ENCODE assay signal across 1 cellular context in genomic region chr1:156767101-156767878, GRCh38.
A peak's percentile ranks its signal among the peaks of the same experiment; 100 is the strongest.
TF ChIP-seq lines count a peak whose summit lies in the region.

A gene with protein sequence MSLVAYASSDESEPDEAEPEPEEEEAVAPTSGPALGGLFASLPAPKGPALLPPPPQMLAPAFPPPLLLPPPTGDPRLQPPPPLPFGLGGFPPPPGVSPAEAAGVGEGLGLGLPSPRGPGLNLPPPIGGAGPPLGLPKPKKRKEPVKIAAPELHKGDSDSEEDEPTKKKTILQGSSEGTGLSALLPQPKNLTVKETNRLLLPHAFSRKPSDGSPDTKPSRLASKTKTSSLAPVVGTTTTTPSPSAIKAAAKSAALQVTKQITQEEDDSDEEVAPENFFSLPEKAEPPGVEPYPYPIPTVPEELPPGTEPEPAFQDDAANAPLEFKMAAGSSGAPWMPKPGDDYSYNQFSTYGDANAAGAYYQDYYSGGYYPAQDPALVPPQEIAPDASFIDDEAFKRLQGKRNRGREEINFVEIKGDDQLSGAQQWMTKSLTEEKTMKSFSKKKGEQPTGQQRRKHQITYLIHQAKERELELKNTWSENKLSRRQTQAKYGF (plus strand): TSS chr1:156767535. CDS start chr1:156767772, 237 bp downstream.

TF ChIP-seq in K562, 482 proteins besides CTCF, POLR2A, EP300 and RAD21 (continued from another document and continues in another):
- TF ChIP-seq, protein P1, sequence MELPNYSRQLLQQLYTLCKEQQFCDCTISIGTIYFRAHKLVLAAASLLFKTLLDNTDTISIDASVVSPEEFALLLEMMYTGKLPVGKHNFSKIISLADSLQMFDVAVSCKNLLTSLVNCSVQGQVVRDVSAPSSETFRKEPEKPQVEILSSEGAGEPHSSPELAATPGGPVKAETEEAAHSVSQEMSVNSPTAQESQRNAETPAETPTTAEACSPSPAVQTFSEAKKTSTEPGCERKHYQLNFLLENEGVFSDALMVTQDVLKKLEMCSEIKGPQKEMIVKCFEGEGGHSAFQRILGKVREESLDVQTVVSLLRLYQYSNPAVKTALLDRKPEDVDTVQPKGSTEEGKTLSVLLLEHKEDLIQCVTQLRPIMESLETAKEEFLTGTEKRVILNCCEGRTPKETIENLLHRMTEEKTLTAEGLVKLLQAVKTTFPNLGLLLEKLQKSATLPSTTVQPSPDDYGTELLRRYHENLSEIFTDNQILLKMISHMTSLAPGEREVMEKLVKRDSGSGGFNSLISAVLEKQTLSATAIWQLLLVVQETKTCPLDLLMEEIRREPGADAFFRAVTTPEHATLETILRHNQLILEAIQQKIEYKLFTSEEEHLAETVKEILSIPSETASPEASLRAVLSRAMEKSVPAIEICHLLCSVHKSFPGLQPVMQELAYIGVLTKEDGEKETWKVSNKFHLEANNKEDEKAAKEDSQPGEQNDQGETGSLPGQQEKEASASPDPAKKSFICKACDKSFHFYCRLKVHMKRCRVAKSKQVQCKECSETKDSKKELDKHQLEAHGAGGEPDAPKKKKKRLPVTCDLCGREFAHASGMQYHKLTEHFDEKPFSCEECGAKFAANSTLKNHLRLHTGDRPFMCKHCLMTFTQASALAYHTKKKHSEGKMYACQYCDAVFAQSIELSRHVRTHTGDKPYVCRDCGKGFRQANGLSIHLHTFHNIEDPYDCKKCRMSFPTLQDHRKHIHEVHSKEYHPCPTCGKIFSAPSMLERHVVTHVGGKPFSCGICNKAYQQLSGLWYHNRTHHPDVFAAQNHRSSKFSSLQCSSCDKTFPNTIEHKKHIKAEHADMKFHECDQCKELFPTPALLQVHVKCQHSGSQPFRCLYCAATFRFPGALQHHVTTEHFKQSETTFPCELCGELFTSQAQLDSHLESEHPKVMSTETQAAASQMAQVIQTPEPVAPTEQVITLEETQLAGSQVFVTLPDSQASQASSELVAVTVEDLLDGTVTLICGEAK (IDR thresholded peaks at IDR 0.05), result peak; percentile 87
- TF ChIP-seq, protein P1 (CRISPR knock-in tag; IDR thresholded peaks at IDR 0.05), result no peak
- TF ChIP-seq ZC3H11A (IDR thresholded peaks at IDR 0.05; ENCODE audit: low read depth, low read length), result peak; percentile 73; the same call in 1 of the 2 replicates
- TF ChIP-seq TAL1 (IDR thresholded peaks at IDR 0.05), result no peak
- TF ChIP-seq, protein P2, sequence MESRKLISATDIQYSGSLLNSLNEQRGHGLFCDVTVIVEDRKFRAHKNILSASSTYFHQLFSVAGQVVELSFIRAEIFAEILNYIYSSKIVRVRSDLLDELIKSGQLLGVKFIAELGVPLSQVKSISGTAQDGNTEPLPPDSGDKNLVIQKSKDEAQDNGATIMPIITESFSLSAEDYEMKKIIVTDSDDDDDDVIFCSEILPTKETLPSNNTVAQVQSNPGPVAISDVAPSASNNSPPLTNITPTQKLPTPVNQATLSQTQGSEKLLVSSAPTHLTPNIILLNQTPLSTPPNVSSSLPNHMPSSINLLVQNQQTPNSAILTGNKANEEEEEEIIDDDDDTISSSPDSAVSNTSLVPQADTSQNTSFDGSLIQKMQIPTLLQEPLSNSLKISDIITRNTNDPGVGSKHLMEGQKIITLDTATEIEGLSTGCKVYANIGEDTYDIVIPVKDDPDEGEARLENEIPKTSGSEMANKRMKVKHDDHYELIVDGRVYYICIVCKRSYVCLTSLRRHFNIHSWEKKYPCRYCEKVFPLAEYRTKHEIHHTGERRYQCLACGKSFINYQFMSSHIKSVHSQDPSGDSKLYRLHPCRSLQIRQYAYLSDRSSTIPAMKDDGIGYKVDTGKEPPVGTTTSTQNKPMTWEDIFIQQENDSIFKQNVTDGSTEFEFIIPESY (CRISPR knock-in tag; IDR thresholded peaks at IDR 0.05), result 0 out of 2 replicates have a peak, but pooled peaks have one; percentile 50
- no peak for TF ChIP-seq ZNF398 (CRISPR knock-in tag; IDR thresholded peaks at IDR 0.05)
- TF ChIP-seq MTA2 (IDR thresholded peaks at IDR 0.05; ENCODE audit: low read depth), result no peak
- no peak for TF ChIP-seq CTCFL (IDR thresholded peaks at IDR 0.05; ENCODE audit: borderline replicate concordance, insufficient read depth, low read depth, low read length, poor library complexity, severe bottlenecking)
- no peak for TF ChIP-seq ZNF140 (CRISPR knock-in tag; IDR thresholded peaks at IDR 0.05)
- TF ChIP-seq ZBED1 (IDR thresholded peaks at IDR 0.05), result no peak
- TF ChIP-seq HDAC8 (tag; IDR thresholded peaks at IDR 0.05), result peak; percentile 73; the same call in 1 of the 2 replicates
- peak; percentile 86 for TF ChIP-seq LARP7 (IDR thresholded peaks at IDR 0.05)
- TF ChIP-seq ZNF12 (CRISPR knock-in tag; IDR thresholded peaks at IDR 0.05), result peak; percentile 84; the same call in 1 of the 2 replicates
- TF ChIP-seq MXI1 (IDR thresholded peaks at IDR 0.05; ENCODE audit: low read depth, low read length), result peak; percentile 49
- peak; percentile 95 for TF ChIP-seq FOXP1 (CRISPR knock-in tag; IDR thresholded peaks at IDR 0.05)
- TF ChIP-seq, protein P3, sequence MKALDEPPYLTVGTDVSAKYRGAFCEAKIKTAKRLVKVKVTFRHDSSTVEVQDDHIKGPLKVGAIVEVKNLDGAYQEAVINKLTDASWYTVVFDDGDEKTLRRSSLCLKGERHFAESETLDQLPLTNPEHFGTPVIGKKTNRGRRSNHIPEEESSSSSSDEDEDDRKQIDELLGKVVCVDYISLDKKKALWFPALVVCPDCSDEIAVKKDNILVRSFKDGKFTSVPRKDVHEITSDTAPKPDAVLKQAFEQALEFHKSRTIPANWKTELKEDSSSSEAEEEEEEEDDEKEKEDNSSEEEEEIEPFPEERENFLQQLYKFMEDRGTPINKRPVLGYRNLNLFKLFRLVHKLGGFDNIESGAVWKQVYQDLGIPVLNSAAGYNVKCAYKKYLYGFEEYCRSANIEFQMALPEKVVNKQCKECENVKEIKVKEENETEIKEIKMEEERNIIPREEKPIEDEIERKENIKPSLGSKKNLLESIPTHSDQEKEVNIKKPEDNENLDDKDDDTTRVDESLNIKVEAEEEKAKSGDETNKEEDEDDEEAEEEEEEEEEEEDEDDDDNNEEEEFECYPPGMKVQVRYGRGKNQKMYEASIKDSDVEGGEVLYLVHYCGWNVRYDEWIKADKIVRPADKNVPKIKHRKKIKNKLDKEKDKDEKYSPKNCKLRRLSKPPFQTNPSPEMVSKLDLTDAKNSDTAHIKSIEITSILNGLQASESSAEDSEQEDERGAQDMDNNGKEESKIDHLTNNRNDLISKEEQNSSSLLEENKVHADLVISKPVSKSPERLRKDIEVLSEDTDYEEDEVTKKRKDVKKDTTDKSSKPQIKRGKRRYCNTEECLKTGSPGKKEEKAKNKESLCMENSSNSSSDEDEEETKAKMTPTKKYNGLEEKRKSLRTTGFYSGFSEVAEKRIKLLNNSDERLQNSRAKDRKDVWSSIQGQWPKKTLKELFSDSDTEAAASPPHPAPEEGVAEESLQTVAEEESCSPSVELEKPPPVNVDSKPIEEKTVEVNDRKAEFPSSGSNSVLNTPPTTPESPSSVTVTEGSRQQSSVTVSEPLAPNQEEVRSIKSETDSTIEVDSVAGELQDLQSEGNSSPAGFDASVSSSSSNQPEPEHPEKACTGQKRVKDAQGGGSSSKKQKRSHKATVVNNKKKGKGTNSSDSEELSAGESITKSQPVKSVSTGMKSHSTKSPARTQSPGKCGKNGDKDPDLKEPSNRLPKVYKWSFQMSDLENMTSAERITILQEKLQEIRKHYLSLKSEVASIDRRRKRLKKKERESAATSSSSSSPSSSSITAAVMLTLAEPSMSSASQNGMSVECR (CRISPR knock-in tag; IDR thresholded peaks at IDR 0.05), result peak; percentile 88
- no peak for TF ChIP-seq HNRNPK (IDR thresholded peaks at IDR 0.05; ENCODE audit: low read depth, low read length, poor library complexity, severe bottlenecking)
- peak; percentile 92; the same call in 1 of the 2 replicates for TF ChIP-seq BACH1 (tag; IDR thresholded peaks at IDR 0.05)
- peak; percentile 87 for TF ChIP-seq SAP30 (IDR thresholded peaks at IDR 0.05; ENCODE audit: borderline replicate concordance, insufficient read depth, low read depth, low read length, poor library complexity, severe bottlenecking)
- no peak for TF ChIP-seq ZNF561 (CRISPR knock-in tag; conservative IDR thresholded peaks at IDR 0.05)
- TF ChIP-seq STAT5B (CRISPR knock-in tag; IDR thresholded peaks at IDR 0.05), result no peak
- TF ChIP-seq, protein P4, sequence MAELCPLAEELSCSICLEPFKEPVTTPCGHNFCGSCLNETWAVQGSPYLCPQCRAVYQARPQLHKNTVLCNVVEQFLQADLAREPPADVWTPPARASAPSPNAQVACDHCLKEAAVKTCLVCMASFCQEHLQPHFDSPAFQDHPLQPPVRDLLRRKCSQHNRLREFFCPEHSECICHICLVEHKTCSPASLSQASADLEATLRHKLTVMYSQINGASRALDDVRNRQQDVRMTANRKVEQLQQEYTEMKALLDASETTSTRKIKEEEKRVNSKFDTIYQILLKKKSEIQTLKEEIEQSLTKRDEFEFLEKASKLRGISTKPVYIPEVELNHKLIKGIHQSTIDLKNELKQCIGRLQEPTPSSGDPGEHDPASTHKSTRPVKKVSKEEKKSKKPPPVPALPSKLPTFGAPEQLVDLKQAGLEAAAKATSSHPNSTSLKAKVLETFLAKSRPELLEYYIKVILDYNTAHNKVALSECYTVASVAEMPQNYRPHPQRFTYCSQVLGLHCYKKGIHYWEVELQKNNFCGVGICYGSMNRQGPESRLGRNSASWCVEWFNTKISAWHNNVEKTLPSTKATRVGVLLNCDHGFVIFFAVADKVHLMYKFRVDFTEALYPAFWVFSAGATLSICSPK (IDR thresholded peaks at IDR 0.05; ENCODE audit: borderline replicate concordance), result no peak
- TF ChIP-seq SOX6 (IDR thresholded peaks at IDR 0.05), result no peak; the same call in 1 of the 2 replicates
- no peak for TF ChIP-seq CHCHD3 (CRISPR knock-in tag; IDR thresholded peaks at IDR 0.05)
- TF ChIP-seq ZNF134 (CRISPR knock-in tag; conservative IDR thresholded peaks at IDR 0.05), result no peak
- TF ChIP-seq GABPA (tag; conservative IDR thresholded peaks at IDR 0.05; ENCODE audit: low read depth), result peak; percentile 91
- TF ChIP-seq ZNF280B (CRISPR knock-in tag; IDR thresholded peaks at IDR 0.05), result no peak
- TF ChIP-seq SIN3B (IDR thresholded peaks at IDR 0.05; ENCODE audit: low read depth), result peak; percentile 74
